In genomic region chr1:100528861-100529260, GRCh38 we compare ENCODE assay signal across 14 cellular contexts. TPM values are rescaled to one million over a fixed set of nuclear protein-coding genes. Genes with fewer than 3 reads are reported as not detected.
DNase-seq lines count a peak whose midpoint lies in the region; ATAC-seq and TF ChIP-seq lines count a peak whose summit lies in the region.
"Had no signal": no experiment of that assay in that cellular context is flagged by ENCODE, and none has a peak within 500 bp of the region (broad histone marks: within the 10 kb centered on the region; RNA-seq: fewer than 3 reads in every experiment).

No MANE protein-coding gene starts in this region.

- H3K9ac ChIP-seq in mesenchymal stem cell (ENCODE audit: low read length) (peak overlapping the region; percentile 21), smooth muscle cell (ENCODE audit: low read depth) (no peak overlapping the region)

- no peak overlapping the region for H2BK120ac ChIP-seq in mesenchymal stem cell (ENCODE audit: low read depth, low read length)

- ATAC-seq in GM19455 (IDR thresholded peaks at IDR 0.05; ENCODE audit: unreplicated experiment) = no peak
- ATAC-seq: upper lobe of right lung had no signal

- 63% methylated on average over 1 of the region's 2 CpGs for WGBS in mesenchymal stem cell
- 36% methylated on average over 2 of the region's 2 CpGs for WGBS in smooth muscle cell (ENCODE audit: low lambda C conversion rate)

- H3K9me3 ChIP-seq in mesenchymal stem cell (ENCODE audit: control insufficient read depth, low read length) = no peaks in the 10 kb centered on the region
- no peaks in the 10 kb centered on the region for H3K9me3 ChIP-seq in smooth muscle cell (replicated peaks; ENCODE audit: low read depth)
- H3K9me3 ChIP-seq: esophagus squamous epithelium, upper lobe of right lung had no signal

- H3K4me1 Mint-ChIP-seq in brain = peaks cover 9% of the 10 kb centered on the region

- H3K79me2 ChIP-seq in smooth muscle cell (ENCODE audit: low read depth) = no peaks in the 10 kb centered on the region

- H3K27me3 ChIP-seq in mesenchymal stem cell (ENCODE audit: control insufficient read depth in 1 of 2, insufficient read depth in 1 of 2, low read length in 2 of 2) (no peaks in the 10 kb centered on the region), smooth muscle cell (ENCODE audit: low read depth) (no peaks in the 10 kb centered on the region)
- H3K27me3 ChIP-seq: upper lobe of right lung had no signal

- no peak overlapping the region for H3K4ac ChIP-seq in mesenchymal stem cell (ENCODE audit: low read depth in 1 of 2, low read length in 2 of 2)

- H3K4me1 ChIP-seq in mesenchymal stem cell (ENCODE audit: control insufficient read depth, insufficient read depth, low read depth, low read length) = no peaks in the 10 kb centered on the region
- no peaks in the 10 kb centered on the region for H3K4me1 ChIP-seq in smooth muscle cell (ENCODE audit: low read depth)

- no peak for TF ChIP-seq CTCF in AG09319 (IDR thresholded peaks at IDR 0.05; ENCODE audit: low read depth, low read length)
- TF ChIP-seq CTCF in LNCaP clone FGC (IDR thresholded peaks at IDR 0.05; ENCODE audit: control insufficient read depth, extremely low read depth, insufficient read depth) = no peak
- no peak for TF ChIP-seq CTCF in brain (conservative IDR thresholded peaks at IDR 0.05)
- no peak for TF ChIP-seq CTCF in smooth muscle cell (IDR thresholded peaks at IDR 0.05; ENCODE audit: borderline replicate concordance, insufficient read depth, poor library complexity, severe bottlenecking)

- no peak overlapping the region for H2AK5ac ChIP-seq in mesenchymal stem cell (ENCODE audit: low read length, severe bottlenecking)

- peaks cover 3% of the 10 kb centered on the region for H3K27me3 Mint-ChIP-seq in brain
- H3K27me3 Mint-ChIP-seq: IgD-negative memory B cell had no signal

- H3K18ac ChIP-seq in mesenchymal stem cell (ENCODE audit: low read depth in 1 of 2, low read length in 2 of 2) = no peak overlapping the region

- no peak overlapping the region for H4K91ac ChIP-seq in mesenchymal stem cell (ENCODE audit: low read length)

- peaks cover 0 to 12% (median 4%) of the 10 kb centered on the region in 5 experiments for H3K9me3 Mint-ChIP-seq in brain
- H3K9me3 Mint-ChIP-seq: IgD-negative memory B cell had no signal

- H3K23ac ChIP-seq in mesenchymal stem cell (ENCODE audit: low read length in 2 of 2) = no peak overlapping the region

- no peak overlapping the region for H3K27ac ChIP-seq in mesenchymal stem cell (ENCODE audit: low read length, poor library complexity, severe bottlenecking)
- H3K27ac ChIP-seq in smooth muscle cell (ENCODE audit: low read depth) = no peak overlapping the region
- H3K27ac ChIP-seq: upper lobe of right lung had no signal

- peak overlapping the region in 2 of 5 experiments; percentile 3 to 63 for H3K4me3 Mint-ChIP-seq in brain
- H3K4me3 Mint-ChIP-seq: IgD-negative memory B cell had no signal

- no peaks in the 10 kb centered on the region for H3K36me3 Mint-ChIP-seq in brain

- H3K36me3 ChIP-seq in mesenchymal stem cell (ENCODE audit: control insufficient read depth in 1 of 2, insufficient read depth in 2 of 2, low read depth in 1 of 2, low read length in 2 of 2) = no peaks in the 10 kb centered on the region
- no peaks in the 10 kb centered on the region for H3K36me3 ChIP-seq in smooth muscle cell (ENCODE audit: low read depth)
- H3K36me3 ChIP-seq: esophagus squamous epithelium, upper lobe of right lung had no signal

- no peak overlapping the region for H3K4me3 ChIP-seq in LNCaP clone FGC (ENCODE audit: low read depth, low read length)
- no peak overlapping the region for H3K4me3 ChIP-seq in mesenchymal stem cell (ENCODE audit: insufficient read depth in 1 of 2, low read depth in 1 of 2, low read length in 2 of 2)
- H3K4me3 ChIP-seq in smooth muscle cell = no peak overlapping the region
- H3K4me3 ChIP-seq: esophagus squamous epithelium, upper lobe of right lung had no signal

- no peaks in the 10 kb centered on the region for H3F3A ChIP-seq in smooth muscle cell (ENCODE audit: low read depth)

- H3K14ac ChIP-seq in mesenchymal stem cell (ENCODE audit: low read length in 2 of 2) = no peak overlapping the region

- no peak overlapping the region for H2BK12ac ChIP-seq in mesenchymal stem cell (ENCODE audit: low read length in 2 of 2)

- H2AFZ ChIP-seq in mesenchymal stem cell (ENCODE audit: low read depth, low read length) (no peak overlapping the region), smooth muscle cell (ENCODE audit: low read depth) (no peak overlapping the region)

- no peak overlapping the region for H2BK15ac ChIP-seq in mesenchymal stem cell (ENCODE audit: low read depth, poor library complexity, severe bottlenecking)

- H2BK5ac ChIP-seq in mesenchymal stem cell (ENCODE audit: low read depth, low read length, poor library complexity, severe bottlenecking) = no peak overlapping the region

- DNase-seq in AG09319 (ENCODE audit: extremely low read depth, low read depth) = peak; percentile 66
- peak; percentile 27 for DNase-seq in LNCaP clone FGC (ENCODE audit: low read depth)
- DNase-seq in mesenchymal stem cell = no peak
- DNase-seq in NCI-H2029 (lab: John Stamatoyannopoulos, UW) = no peak
- DNase-seq in stimulated activated CD4-positive, alpha-beta T cell treated with anti-CD3 and anti-CD28 coated beads, Interleukin-2, amount 100 ng/mL, for 48 hours = no peak
- no peak for DNase-seq in smooth muscle cell (lab: John Stamatoyannopoulos, UW; ENCODE audit: unreplicated experiment)
- DNase-seq: activated naive CD4-positive, alpha-beta T cell; esophagus squamous epithelium; NCI-H146; stimulated activated CD4-positive, alpha-beta T cell treated with anti-CD3 and anti-CD28 coated beads, Interleukin-1b, Interleukin-23, amount 100 ng/mL, for 48 hours; upper lobe of right lung had no signal

- no peak overlapping the region for H4K8ac ChIP-seq in mesenchymal stem cell (ENCODE audit: low read length)

- no peaks in the 10 kb centered on the region for H4K20me1 ChIP-seq in smooth muscle cell (ENCODE audit: low read depth)

- H3K79me1 ChIP-seq in mesenchymal stem cell (replicated peaks; ENCODE audit: low read length, poor library complexity, severe bottlenecking) = no peaks in the 10 kb centered on the region

- peak overlapping the region in 4 of 5 experiments; percentile 71 to 82 (median 80) for H3K27ac Mint-ChIP-seq in brain

- no peak overlapping the region for H3K4me2 ChIP-seq in mesenchymal stem cell (ENCODE audit: low read length, poor library complexity, severe bottlenecking)
- no peak overlapping the region for H3K4me2 ChIP-seq in smooth muscle cell

RNA-seq across cellular contexts. Expression of gene GPR88, which starts 9.1 kb away (rescaled TPM):
- 0.46 TPM for polyA plus RNA-seq in brain (ENCODE audit: insufficient read depth, low read depth, low replicate concordance)
- 0.01 TPM for polyA plus RNA-seq in mesenchymal stem cell (2013, experiment 1 of 2)
- polyA plus RNA-seq in mesenchymal stem cell (2013, experiment 2 of 2) = 0.01 TPM
- total RNA-seq in smooth muscle cell = 0.40 TPM in 1 of 2 replicates, not detected in the other
- polyA plus RNA-seq in smooth muscle cell = not detected in 2 replicates
- total RNA-seq: esophagus squamous epithelium, upper lobe of right lung had no signal
- polyA plus RNA-seq: IgD-negative memory B cell had no signal

Comparison
In these comparisons a context has a peak if more than half of its experiments do, and no peak if none do; other contexts are left out.
1. DNase-seq: peak in AG09319 (single experiment) and LNCaP clone FGC (single experiment); none in mesenchymal stem cell (single experiment), NCI-H2029 (single experiment), stimulated activated CD4-positive, alpha-beta T cell treated with anti-CD3 and anti-CD28 coated beads, Interleukin-2, amount 100 ng/mL, for 48 hours (0 of 2) and smooth muscle cell (single experiment).